ENCODE assay signal across 20 cellular contexts in genomic region chr10:113650172-113650571, GRCh38. TPM values are rescaled to one million over a fixed set of nuclear protein-coding genes. Genes with fewer than 3 reads are reported as not detected.
DNase-seq lines count a peak whose midpoint lies in the region; ATAC-seq, FAIRE-seq and TF ChIP-seq lines count a peak whose summit lies in the region.
"Had no signal": no experiment of that assay in that cellular context is flagged by ENCODE, and none has a peak within 500 bp of the region (broad histone marks: within the 10 kb centered on the region; RNA-seq: fewer than 3 reads in every experiment).

No MANE protein-coding gene starts in this region.

- H2AFZ ChIP-seq in HepG2 (ENCODE audit: low read length): no peak overlapping the region
- H2AFZ ChIP-seq in K562 (ENCODE audit: low read depth, low read length): no peak overlapping the region
- H2AFZ ChIP-seq: GM23248 had no signal

- H3K27me3 ChIP-seq in HepG2 (ENCODE audit: control insufficient read depth in 1 of 2, insufficient read depth in 2 of 2, low read length in 2 of 2): no peaks in the 10 kb centered on the region; a peak in 1 of 5 replicates
- H3K27me3 ChIP-seq in right lobe of liver: no peaks in the 10 kb centered on the region
- H3K27me3 ChIP-seq in K562 (ENCODE audit: control insufficient read depth in 2 of 2, insufficient read depth in 2 of 2, low read length in 2 of 2): peaks cover 0 to 9% of the 10 kb centered on the region in 2 experiments; a peak in 2 of 5 replicates
- H3K27me3 ChIP-seq in psoas muscle (ENCODE audit: insufficient read depth in 3 of 3, low read length in 2 of 3): no peaks in the 10 kb centered on the region

- H3K4me1 ChIP-seq in HepG2 (ENCODE audit: insufficient read depth, low read length) (no peaks in the 10 kb centered on the region), right lobe of liver (peaks cover 0 to 13% (median 0%) of the 10 kb centered on the region in 4 donors), K562 (replicated peaks in 1 of 2; ENCODE audit: control insufficient read depth in 2 of 2, insufficient read depth in 2 of 2, low read length in 2 of 2) (no peaks in the 10 kb centered on the region), psoas muscle (peaks cover 73% of the 10 kb centered on the region)

- BruUV-seq in HepG2 (replicated peaks; lab: Mats Ljungman, UMichigan) (no TSS peak), K562 (replicated peaks; lab: Mats Ljungman, UMichigan) (no TSS peak)

- H3K79me2 ChIP-seq in HepG2 (ENCODE audit: insufficient read depth, low read length) (no peaks in the 10 kb centered on the region), K562 (ENCODE audit: control insufficient read depth, insufficient read depth, low read length) (no peaks in the 10 kb centered on the region)

- intact Hi-C loops in HepG2 (cut with micrococcal nuclease; ENCODE audit: unreplicated experiment) (no loop called here), right lobe of liver (cut with DNase I) (no loop called here), K562 (cut with micrococcal nuclease) (no loop called here), psoas muscle (cut with DNase I) (no loop called here)

- H3K4me2 ChIP-seq in HepG2 (ENCODE audit: low read depth, low read length) (no peak overlapping the region), K562 (ENCODE audit: insufficient read depth, low read length) (no peak overlapping the region)

- in situ Hi-C loops in HepG2 (cut with HindIII; ENCODE audit: extremely low pct_ligation_motif_present, low pct_unique_long_range_greater_than_20kb): no loop called here
- in situ Hi-C loops in K562 (cut with MboI): no loop called here

- TF ChIP-seq CTCF in HepG2 (CRISPR knock-in tag; IDR thresholded peaks at IDR 0.05) (no peak), right lobe of liver (IDR thresholded peaks at IDR 0.05) (no peak), K562 (IDR thresholded peaks at IDR 0.05 in 2 of 3, conservative IDR thresholded peaks at IDR 0.05 in 1 of 3; ENCODE audit: insufficient read depth in 2 of 3, low read depth in 1 of 3, low read length in 3 of 3) (no peak), psoas muscle (IDR thresholded peaks at IDR 0.05) (no peak)

- POLR2A ChIA-PET in HepG2 (lab: Yijun Ruan, JAX) (no interaction called here), K562 (lab: Yijun Ruan, JAX) (interaction anchor here (1.1 kb wide), 1 partner anchor 118 kb away, joined by 4 read pairs; no protein-coding TSS in a partner anchor)

- no peaks in the 10 kb centered on the region for H3K9me3 ChIP-seq in HepG2 (ENCODE audit: low read length)
- H3K9me3 ChIP-seq in right lobe of liver: no peaks in the 10 kb centered on the region
- H3K9me3 ChIP-seq in K562 (replicated peaks; ENCODE audit: control insufficient read depth, insufficient read depth, low read depth, low read length): no peaks in the 10 kb centered on the region
- H3K9me3 ChIP-seq in psoas muscle: no peaks in the 10 kb centered on the region

- no peak for ATAC-seq in HepG2
- no peak for ATAC-seq in right lobe of liver
- no peak for ATAC-seq in K562
- peak in 2 of 4 donors; percentile 7 to 23 for ATAC-seq in psoas muscle
- no peak for ATAC-seq in esophagus mucosa
- no peak for ATAC-seq in HG03520 (IDR thresholded peaks at IDR 0.05; ENCODE audit: unreplicated experiment)
- ATAC-seq: CD8-positive, alpha-beta T cell had no signal

- no peak overlapping the region for H3K9ac ChIP-seq in HepG2 (ENCODE audit: insufficient read depth, low read depth, low read length)
- no peak overlapping the region for H3K9ac ChIP-seq in K562 (ENCODE audit: insufficient read depth in 1 of 2, low read depth in 2 of 2, low read length in 2 of 2)
- H3K9ac ChIP-seq: GM23248 had no signal

- TF ChIP-seq RAD21 in HepG2 (CRISPR knock-in tag; IDR thresholded peaks at IDR 0.05): no peak
- no peak for TF ChIP-seq RAD21 in K562 (CRISPR knock-in tag; conservative IDR thresholded peaks at IDR 0.05 in 1 of 2, IDR thresholded peaks at IDR 0.05 in 1 of 2)

- H3K4me3 ChIP-seq in HepG2 (replicated peaks in 1 of 3; ENCODE audit: insufficient read depth in 1 of 3, low read depth in 2 of 3, low read length in 3 of 3): no peak overlapping the region
- no peak overlapping the region for H3K4me3 ChIP-seq in right lobe of liver
- no peak overlapping the region for H3K4me3 ChIP-seq in K562
- H3K4me3 ChIP-seq in psoas muscle: no peak overlapping the region
- H3K4me3 ChIP-seq: GM23248 had no signal

- no peak for TF ChIP-seq POLR2A in HepG2 (IDR thresholded peaks at IDR 0.05; ENCODE audit: insufficient read depth in 1 of 2, low read depth in 2 of 2, low read length in 2 of 2)
- TF ChIP-seq POLR2A in right lobe of liver (IDR thresholded peaks at IDR 0.05): no peak
- no peak for TF ChIP-seq POLR2A in K562 (conservative IDR thresholded peaks at IDR 0.05)

- no peaks in the 10 kb centered on the region for H3K9me1 ChIP-seq in K562 (ENCODE audit: control insufficient read depth, insufficient read depth, low read length)

- H4K20me1 ChIP-seq in HepG2 (ENCODE audit: insufficient read depth, low read length) (no peaks in the 10 kb centered on the region), K562 (replicated peaks; ENCODE audit: control insufficient read depth, insufficient read depth, low read length) (no peaks in the 10 kb centered on the region)

- 0% methylated on average over 2 of the region's 2 CpGs for WGBS in HepG2 (ENCODE audit: low lambda C conversion rate)
- WGBS in right lobe of liver (ENCODE audit: insufficient coverage, low coverage, low lambda C conversion rate, missing lambda C conversion rate): 50% methylated on average over 2 of the region's 2 CpGs
- 10% methylated on average over 2 of the region's 2 CpGs for WGBS in K562 (ENCODE audit: insufficient coverage, low coverage, missing lambda C conversion rate)
- 56 to 92% (median 63%) methylated on average over 2 of the region's 2 CpGs for WGBS in psoas muscle, 3 donors

- TF ChIP-seq EP300 in HepG2 (IDR thresholded peaks at IDR 0.05; ENCODE audit: low read depth in 2 of 2, low read length in 2 of 2): peak in 1 of 2 experiments; percentile 14; a peak in 1 of 4 replicates
- no peak for TF ChIP-seq EP300 in HepG2 (CRISPR knock-in tag; IDR thresholded peaks at IDR 0.05; ENCODE audit: borderline replicate concordance)
- no peak for TF ChIP-seq EP300 in K562 (IDR thresholded peaks at IDR 0.05; ENCODE audit: low read length)

- DNase-seq in HepG2 (ENCODE audit: low spot score) (peak; percentile 27), right lobe of liver (no peak), K562 (ENCODE audit: extremely low read depth in 1 of 4, low spot score in 3 of 4) (no peak), psoas muscle (no peak), HCEC 1CT (no peak)
- DNase-seq: CD8-positive, alpha-beta T cell; COR-L47; DMS153; DMS79 treated with DMSO at 0.1 percent for 48 hours; EL; GM23248 had no signal

- FAIRE-seq in HepG2 (lab: Jason Lieb, UNC) (no peak), K562 (lab: Jason Lieb, UNC) (no peak)
- FAIRE-seq: D721Med, G401.6, GM12891, H54 had no signal

- CTCF ChIA-PET in HepG2 (lab: Yijun Ruan, JAX; ENCODE audit: low intra/inter-chr PET ratio, low total read pairs) (no interaction called here), K562 (lab: Yijun Ruan, JAX; ENCODE audit: low intra/inter-chr PET ratio) (no interaction called here)

- H3K27ac ChIP-seq in HepG2 (ENCODE audit: extremely low read length, insufficient read depth, low read length): no peak overlapping the region
- no peak overlapping the region for H3K27ac ChIP-seq in right lobe of liver
- no peak overlapping the region for H3K27ac ChIP-seq in K562 (ENCODE audit: extremely low read depth, low read depth, low read length)
- H3K27ac ChIP-seq in psoas muscle: peak overlapping the region; percentile 90
- H3K27ac ChIP-seq: GM23248 had no signal

- H3K36me3 ChIP-seq in HepG2 (replicated peaks in 1 of 2; ENCODE audit: control insufficient read depth in 1 of 2, insufficient read depth in 2 of 2, low read length in 2 of 2) (no peaks in the 10 kb centered on the region), right lobe of liver (no peaks in the 10 kb centered on the region), K562 (ENCODE audit: control insufficient read depth, insufficient read depth, low read length) (no peaks in the 10 kb centered on the region), psoas muscle (ENCODE audit: insufficient read depth in 1 of 2, low read depth in 1 of 2) (peaks cover 0 to 93% of the 10 kb centered on the region in 2 donors)

RNA-seq across cellular contexts. Expression of gene NRAP, which starts 13.7 kb away (rescaled TPM):
- not detected in 2 replicates for total RNA-seq in HepG2 (2016; rRNA removed; fragmentation: Illumina TruSeq; extraction: Trizol)
- not detected in 2 replicates for total RNA-seq in HepG2 (2016; cell fraction: cytosol; rRNA removed; fragmentation: Illumina TruSeq; extraction: Trizol; ENCODE audit: low read depth)
- not detected in 2 replicates for total RNA-seq in HepG2 (2016; cell fraction: insoluble cytoplasmic fraction; rRNA removed; fragmentation: Illumina TruSeq; extraction: Trizol)
- total RNA-seq in HepG2 (2016; cell fraction: membrane; rRNA removed; fragmentation: Illumina TruSeq; extraction: Trizol): not detected in 2 replicates
- not detected in 2 replicates for total RNA-seq in HepG2 (2016; cell fraction: nucleus; rRNA removed; fragmentation: Illumina TruSeq; extraction: Trizol)
- polyA plus RNA-seq in HepG2 (2011; rRNA removed): not detected in 2 replicates
- polyA plus RNA-seq in HepG2 (2011; cell fraction: cytosol; rRNA removed): not detected in 2 replicates
- polyA plus RNA-seq in HepG2 (2011; cell fraction: nucleus; rRNA removed): not detected in 2 replicates
- polyA plus RNA-seq in HepG2 (2012): not detected in 2 replicates
- polyA plus RNA-seq in HepG2 (2016; cell fraction: cytosol; fragmentation: Illumina TruSeq; extraction: Trizol; ENCODE audit: low read depth): not detected in 2 replicates
- not detected in 2 replicates for polyA plus RNA-seq in HepG2 (2016; cell fraction: insoluble cytoplasmic fraction; fragmentation: Illumina TruSeq; extraction: Trizol; ENCODE audit: low read depth)
- not detected in 2 replicates for polyA plus RNA-seq in HepG2 (2016; cell fraction: membrane; fragmentation: Illumina TruSeq; extraction: Trizol; ENCODE audit: low read depth)
- polyA plus RNA-seq in HepG2 (2016; cell fraction: nucleus; fragmentation: Illumina TruSeq; extraction: Trizol; ENCODE audit: insufficient read depth, low read depth): not detected in 2 replicates
- not detected in 2 replicates for polyA minus RNA-seq in HepG2 (2011; rRNA and poly(A)+ RNA removed; ENCODE audit: low replicate concordance)
- polyA minus RNA-seq in HepG2 (2011; cell fraction: cytosol; rRNA and poly(A)+ RNA removed): not detected in 2 replicates
- polyA minus RNA-seq in HepG2 (2011; cell fraction: nucleus; rRNA and poly(A)+ RNA removed): not detected in 2 replicates
- total RNA-seq in right lobe of liver: 1 to 10 TPM in 1 of 6 experiments, under 1 TPM in 4, not detected in 1; 0.07 to 1.9 (median 0.22) TPM
- not detected in 2 replicates for total RNA-seq in K562 (2011; cell fraction: chromatin; rRNA removed; ENCODE audit: low replicate concordance)
- not detected in 2 replicates for total RNA-seq in K562 (2011; cell fraction: nucleolus; rRNA removed)
- not detected in 2 replicates for total RNA-seq in K562 (2011; cell fraction: nucleoplasm; rRNA removed)
- not detected in 2 replicates for total RNA-seq in K562 (2014; rRNA removed)
- total RNA-seq in K562 (2014; rRNA removed; fragmentation: Illumina TruSeq; extraction: Trizol): not detected in 2 replicates
- total RNA-seq in K562 (2015; rRNA removed; fragmentation: Illumina TruSeq; extraction: Trizol): not detected in 2 replicates
- not detected in 2 replicates for total RNA-seq in K562 (2021)
- polyA plus RNA-seq in K562 (2011; rRNA removed): not detected in 2 replicates
- not detected in 2 replicates for polyA plus RNA-seq in K562 (2011; cell fraction: cytosol; rRNA removed)
- not detected in 2 replicates for polyA plus RNA-seq in K562 (2011; cell fraction: nucleus; rRNA removed)
- 0.01 TPM in 1 of 2 replicates, not detected in the other for polyA plus RNA-seq in K562 (2012)
- not detected in 2 replicates for polyA plus RNA-seq in K562 (2014; fragmentation: Illumina TruSeq; extraction: Trizol)
- not detected for polyA plus RNA-seq in K562 (2014; fragmentation: Nextera tagmentation; extraction: Ambion mirVana)
- polyA plus RNA-seq in K562 (2014; rRNA removed): not detected in 2 replicates
- polyA minus RNA-seq in K562 (2011; rRNA and poly(A)+ RNA removed): not detected in 2 replicates
- polyA minus RNA-seq in K562 (2011; cell fraction: cytosol; rRNA and poly(A)+ RNA removed): not detected in 2 replicates
- polyA minus RNA-seq in K562 (2011; cell fraction: nucleus; rRNA and poly(A)+ RNA removed): not detected in 2 replicates
- 1,000 to 10,000 TPM; 1,429 to 2,239 (median 2,182) TPM for total RNA-seq in psoas muscle
- 100 to 1,000 TPM in 2 of 3 donors, 10 to 100 TPM in 1; 41.4 to 503 (median 320) TPM for polyA plus RNA-seq in psoas muscle
- 0.12 TPM for total RNA-seq in esophagus mucosa
- total RNA-seq: CD8-positive, alpha-beta T cell; GM23248; HT-29 had no signal
- polyA plus RNA-seq: BJ, CD14-positive monocyte, GM23248 had no signal

RNA-seq across cellular contexts. Expression of gene CASP7, which starts 29.5 kb away (rescaled TPM):
- 39.3 and 64.6 TPM in 2 replicates for total RNA-seq in HepG2 (2016; rRNA removed; fragmentation: Illumina TruSeq; extraction: Trizol)
- total RNA-seq in HepG2 (2016; cell fraction: cytosol; rRNA removed; fragmentation: Illumina TruSeq; extraction: Trizol; ENCODE audit: low read depth): 4.5 and 5.7 TPM in 2 replicates
- 42.2 and 60.7 TPM in 2 replicates for total RNA-seq in HepG2 (2016; cell fraction: insoluble cytoplasmic fraction; rRNA removed; fragmentation: Illumina TruSeq; extraction: Trizol)
- total RNA-seq in HepG2 (2016; cell fraction: membrane; rRNA removed; fragmentation: Illumina TruSeq; extraction: Trizol): 17.0 and 19.0 TPM in 2 replicates
- 17.3 and 20.2 TPM in 2 replicates for total RNA-seq in HepG2 (2016; cell fraction: nucleus; rRNA removed; fragmentation: Illumina TruSeq; extraction: Trizol)
- 11.9 and 12.2 TPM in 2 replicates for polyA plus RNA-seq in HepG2 (2011; rRNA removed)
- 7.9 and 10.9 TPM in 2 replicates for polyA plus RNA-seq in HepG2 (2011; cell fraction: cytosol; rRNA removed)
- 5.8 and 6.8 TPM in 2 replicates for polyA plus RNA-seq in HepG2 (2011; cell fraction: nucleus; rRNA removed)
- polyA plus RNA-seq in HepG2 (2012): 12.5 and 15.5 TPM in 2 replicates
- polyA plus RNA-seq in HepG2 (2016; cell fraction: cytosol; fragmentation: Illumina TruSeq; extraction: Trizol; ENCODE audit: low read depth): 2.1 and 2.3 TPM in 2 replicates
- polyA plus RNA-seq in HepG2 (2016; cell fraction: insoluble cytoplasmic fraction; fragmentation: Illumina TruSeq; extraction: Trizol; ENCODE audit: low read depth): 53.0 and 56.5 TPM in 2 replicates
- 9.0 and 9.3 TPM in 2 replicates for polyA plus RNA-seq in HepG2 (2016; cell fraction: membrane; fragmentation: Illumina TruSeq; extraction: Trizol; ENCODE audit: low read depth)
- polyA plus RNA-seq in HepG2 (2016; cell fraction: nucleus; fragmentation: Illumina TruSeq; extraction: Trizol; ENCODE audit: insufficient read depth, low read depth): 25.8 and 29.0 TPM in 2 replicates
- polyA minus RNA-seq in HepG2 (2011; rRNA and poly(A)+ RNA removed; ENCODE audit: low replicate concordance): 5.1 and 13.5 TPM in 2 replicates
- polyA minus RNA-seq in HepG2 (2011; cell fraction: cytosol; rRNA and poly(A)+ RNA removed): 9.8 and 11.6 TPM in 2 replicates
- polyA minus RNA-seq in HepG2 (2011; cell fraction: nucleus; rRNA and poly(A)+ RNA removed): 10.3 and 10.8 TPM in 2 replicates
- total RNA-seq in right lobe of liver: 10 to 100 TPM in 5 of 6 experiments, 1 to 10 TPM in 1; 9.5 to 24.7 (median 12.4) TPM
- 1.4 and 3.6 TPM in 2 replicates for total RNA-seq in K562 (2011; cell fraction: chromatin; rRNA removed; ENCODE audit: low replicate concordance)
- total RNA-seq in K562 (2011; cell fraction: nucleolus; rRNA removed): 0.66 and 1.0 TPM in 2 replicates
- total RNA-seq in K562 (2011; cell fraction: nucleoplasm; rRNA removed): 2.0 and 2.5 TPM in 2 replicates
- 8.7 and 12.3 TPM in 2 replicates for total RNA-seq in K562 (2014; rRNA removed)
- 13.8 and 16.3 TPM in 2 replicates for total RNA-seq in K562 (2014; rRNA removed; fragmentation: Illumina TruSeq; extraction: Trizol)
- total RNA-seq in K562 (2015; rRNA removed; fragmentation: Illumina TruSeq; extraction: Trizol): 21.5 and 23.3 TPM in 2 replicates
- total RNA-seq in K562 (2021): 9.0 and 9.2 TPM in 2 replicates
- polyA plus RNA-seq in K562 (2011; rRNA removed): 1.4 and 2.2 TPM in 2 replicates
- 0.38 and 0.92 TPM in 2 replicates for polyA plus RNA-seq in K562 (2011; cell fraction: cytosol; rRNA removed)
- polyA plus RNA-seq in K562 (2011; cell fraction: nucleus; rRNA removed): 0.84 and 1.1 TPM in 2 replicates
- polyA plus RNA-seq in K562 (2012): 13.1 and 22.3 TPM in 2 replicates
- polyA plus RNA-seq in K562 (2014; fragmentation: Illumina TruSeq; extraction: Trizol): 11.2 and 11.8 TPM in 2 replicates
- polyA plus RNA-seq in K562 (2014; fragmentation: Nextera tagmentation; extraction: Ambion mirVana): 10 to 100 TPM in 1 of 2 experiments, 1 to 10 TPM in 1; 8.1 to 13.8 TPM
- 8.9 TPM in 2 replicates for polyA plus RNA-seq in K562 (2014; rRNA removed)
- 0.63 and 1.9 TPM in 2 replicates for polyA minus RNA-seq in K562 (2011; rRNA and poly(A)+ RNA removed)
- 1.2 and 1.3 TPM in 2 replicates for polyA minus RNA-seq in K562 (2011; cell fraction: cytosol; rRNA and poly(A)+ RNA removed)
- polyA minus RNA-seq in K562 (2011; cell fraction: nucleus; rRNA and poly(A)+ RNA removed): 0.78 and 0.81 TPM in 2 replicates
- total RNA-seq in psoas muscle: 10 to 100 TPM in 3 of 4 donors, 1 to 10 TPM in 1; 8.2 to 12.4 (median 12.0) TPM
- 10 to 100 TPM in 1 of 3 donors, 1 to 10 TPM in 2; 4.5 to 24.7 (median 7.4) TPM for polyA plus RNA-seq in psoas muscle
- 14.0 TPM for total RNA-seq in esophagus mucosa

Comparison
In these comparisons a context has a peak if more than half of its experiments do, and no peak if none do; other contexts are left out.
1. RNA of gene NRAP, which starts 13.7 kb away (total RNA-seq): 1,429 to 2,239 TPM in psoas muscle; 0.07 to 1.9 TPM in right lobe of liver, 0.12 TPM in esophagus mucosa (single experiment), not detected in HepG2 and not detected in K562; every median in the first group is over 100 times any median in the second.
2. Of the 241 proteins assayed by ChIP-seq in both HepG2 and K562: peak only in HepG2: none; only in K562: ZFP36; in both: none; in neither: 237; mixed calls (peak in some experiments, not most) for 3.